6 cellular contexts compared by ENCODE assay signal in the genomic region with DNA sequence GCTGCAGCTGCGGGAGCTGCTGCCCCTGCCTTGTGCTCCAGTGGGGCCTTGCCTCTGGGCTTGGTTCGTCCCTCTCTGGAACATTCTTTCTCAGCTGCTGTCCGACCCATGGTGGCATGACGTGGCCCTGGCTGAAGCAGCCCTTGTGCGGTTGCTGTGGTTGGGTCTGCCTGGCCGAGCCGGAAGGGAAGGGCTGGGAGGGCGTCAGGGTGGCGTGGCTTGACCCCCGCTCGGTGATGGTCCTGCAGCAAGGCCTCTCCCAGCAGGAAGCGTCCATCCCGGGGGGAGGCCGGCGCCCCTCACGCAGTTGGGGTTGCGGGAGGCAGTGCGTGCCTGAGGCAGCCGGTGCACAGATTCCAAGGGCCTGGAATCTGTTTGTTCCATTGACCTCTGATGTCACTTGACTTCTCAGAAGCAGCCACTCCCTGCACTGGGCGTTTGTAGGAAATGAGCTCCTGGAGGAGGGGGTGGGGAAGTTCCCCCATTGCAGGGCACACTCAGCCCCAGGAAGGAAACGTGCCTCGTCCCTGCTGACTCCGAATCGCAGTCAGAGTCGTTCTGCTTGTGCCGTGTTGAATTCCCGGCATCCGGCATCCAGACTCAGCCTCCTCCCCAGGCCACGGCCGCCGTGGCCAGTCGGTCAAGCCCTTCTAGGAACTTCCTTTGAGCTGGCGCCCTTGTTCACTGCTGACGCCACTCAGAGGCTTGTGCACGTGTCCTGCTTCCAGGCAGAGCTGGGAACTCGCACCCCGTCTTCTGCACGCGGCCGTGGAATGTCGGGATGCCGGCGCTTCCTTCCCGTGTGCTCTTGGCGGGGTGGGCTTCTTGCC. TPM values are rescaled to one million over a fixed set of nuclear protein-coding genes. Genes with fewer than 3 reads are reported as not detected.
A peak's percentile ranks its signal among the peaks of the same experiment; 100 is the strongest.
DNase-seq lines count a peak whose midpoint lies in the region; ATAC-seq lines count a peak whose summit lies in the region.

No MANE protein-coding gene starts in this region.

- peak overlapping the region; percentile 98 for H4K91ac ChIP-seq in mesenchymal stem cell (ENCODE audit: low read length)

- H2BK5ac ChIP-seq in mesenchymal stem cell (ENCODE audit: low read depth, low read length, poor library complexity, severe bottlenecking) = peak overlapping the region; percentile 26

- H2BK15ac ChIP-seq in mesenchymal stem cell (ENCODE audit: low read depth, poor library complexity, severe bottlenecking) = peak overlapping the region; percentile 98

- peak overlapping the region; percentile 4 for H3K4me3 Mint-ChIP-seq in activated naive CD8-positive, alpha-beta T cell treated with anti-CD3 and anti-CD28 coated beads for 36 hours

- H3K9me3 ChIP-seq in mesenchymal stem cell (ENCODE audit: control insufficient read depth, low read length) = no peaks in the 10 kb centered on the region

- in situ Hi-C loops in Caki2 (cut with HindIII; ENCODE audit: low pct_unique_long_range_greater_than_20kb, low sequenced_read_pairs) = no loop called here

- H2AK5ac ChIP-seq in mesenchymal stem cell (ENCODE audit: low read length, severe bottlenecking) = peak overlapping the region; percentile 84

- no peaks in the 10 kb centered on the region for H3K27me3 Mint-ChIP-seq in activated naive CD8-positive, alpha-beta T cell treated with anti-CD3 and anti-CD28 coated beads for 36 hours

- 36% methylated on average over 44 of the region's 45 CpGs for WGBS in mesenchymal stem cell

- no peak overlapping the region for H3K4me3 ChIP-seq in mesenchymal stem cell (ENCODE audit: insufficient read depth in 1 of 2, low read depth in 1 of 2, low read length in 2 of 2)

- peak overlapping the region in 1 of 2 experiments; percentile 46 for H3K23ac ChIP-seq in mesenchymal stem cell (ENCODE audit: low read length in 2 of 2)

- no peaks in the 10 kb centered on the region for H3K9me3 Mint-ChIP-seq in activated naive CD8-positive, alpha-beta T cell treated with anti-CD3 and anti-CD28 coated beads for 36 hours

- peaks cover 3% of the 10 kb centered on the region for H3K36me3 Mint-ChIP-seq in activated naive CD8-positive, alpha-beta T cell treated with anti-CD3 and anti-CD28 coated beads for 36 hours

- peak overlapping the region; percentile 76 for H3K9ac ChIP-seq in mesenchymal stem cell (ENCODE audit: low read length)

- H3K4me1 Mint-ChIP-seq in activated naive CD8-positive, alpha-beta T cell treated with anti-CD3 and anti-CD28 coated beads for 36 hours = peaks cover 5% of the 10 kb centered on the region

- H3K27ac ChIP-seq in mesenchymal stem cell (ENCODE audit: low read length, poor library complexity, severe bottlenecking) = peak overlapping the region; percentile 88

- peak overlapping the region; percentile 96 for H2BK12ac ChIP-seq in mesenchymal stem cell (ENCODE audit: low read length in 2 of 2)

- no peaks in the 10 kb centered on the region for H3K27me3 ChIP-seq in mesenchymal stem cell (ENCODE audit: control insufficient read depth in 1 of 2, insufficient read depth in 1 of 2, low read length in 2 of 2)

- H3K4me2 ChIP-seq in mesenchymal stem cell (ENCODE audit: low read length, poor library complexity, severe bottlenecking) = no peak overlapping the region

- peaks cover 4% of the 10 kb centered on the region for H3K79me1 ChIP-seq in mesenchymal stem cell (replicated peaks; ENCODE audit: low read length, poor library complexity, severe bottlenecking)

- H3K4me1 ChIP-seq in mesenchymal stem cell (ENCODE audit: control insufficient read depth, insufficient read depth, low read depth, low read length) = peaks cover 52% of the 10 kb centered on the region

- no peak for ATAC-seq in GM19023 (IDR thresholded peaks at IDR 0.05; ENCODE audit: unreplicated experiment)

- peak overlapping the region; percentile 60 for H3K27ac Mint-ChIP-seq in activated naive CD8-positive, alpha-beta T cell treated with anti-CD3 and anti-CD28 coated beads for 36 hours

- H4K8ac ChIP-seq in mesenchymal stem cell (ENCODE audit: low read length) = peak overlapping the region; percentile 96

- H2BK120ac ChIP-seq in mesenchymal stem cell (ENCODE audit: low read depth, low read length) = peak overlapping the region; percentile 83

- DNase-seq in Caki2 (ENCODE audit: low read depth) (peak; percentile 75), mesenchymal stem cell (peak; percentile 96), DMS153 (lab: John Stamatoyannopoulos, UW) (no peak), glomerular visceral epithelial cell (ENCODE audit: extremely low spot score) (no peak)
- DNase-seq in activated naive CD8-positive, alpha-beta T cell treated with anti-CD3 and anti-CD28 coated beads for 36 hours = peak; percentile 52

- peak overlapping the region; percentile 8 for H2AFZ ChIP-seq in mesenchymal stem cell (ENCODE audit: low read depth, low read length)

- H3K4ac ChIP-seq in mesenchymal stem cell (ENCODE audit: low read depth in 1 of 2, low read length in 2 of 2) = peak overlapping the region; percentile 69 to 87

- peaks cover under 1 to 34% of the 10 kb centered on the region in 2 experiments for H3K36me3 ChIP-seq in mesenchymal stem cell (ENCODE audit: control insufficient read depth in 1 of 2, insufficient read depth in 2 of 2, low read depth in 1 of 2, low read length in 2 of 2)

- peak overlapping the region in 1 of 2 experiments; percentile 73 for H3K14ac ChIP-seq in mesenchymal stem cell (ENCODE audit: low read length in 2 of 2)

- H3K18ac ChIP-seq in mesenchymal stem cell (ENCODE audit: low read depth in 1 of 2, low read length in 2 of 2) = peak overlapping the region; percentile 91 to 93

RNA-seq across cellular contexts. Expression of a gene that starts 9.7 kb away (rescaled TPM):
- total RNA-seq in Caki2 (2014; rRNA removed; shearing (Covaris generic); ENCODE audit: low replicate concordance) = 1.5 TPM in 1 of 2 replicates, not detected in the other
- not detected for total RNA-seq in activated naive CD8-positive, alpha-beta T cell treated with anti-CD3 and anti-CD28 coated beads for 36 hours
- 23.7 TPM for polyA plus RNA-seq in mesenchymal stem cell (2013, experiment 1 of 2)
- 23.9 TPM for polyA plus RNA-seq in mesenchymal stem cell (2013, experiment 2 of 2)

RNA-seq across cellular contexts. Expression of a gene that starts 21.1 kb away (rescaled TPM):
- total RNA-seq in Caki2 (2014; rRNA removed; shearing (Covaris generic); ENCODE audit: low replicate concordance) = 57.0 and 69.7 TPM in 2 replicates
- total RNA-seq in activated naive CD8-positive, alpha-beta T cell treated with anti-CD3 and anti-CD28 coated beads for 36 hours = 10 to 100 TPM; 49.5 to 50.1 TPM
- polyA plus RNA-seq in mesenchymal stem cell (2013, experiment 1 of 2) = 13.5 TPM
- polyA plus RNA-seq in mesenchymal stem cell (2013, experiment 2 of 2) = 14.0 TPM

RNA-seq across cellular contexts. Expression of a gene that starts 21.1 kb away (rescaled TPM):
- 44.3 and 49.9 TPM in 2 replicates for total RNA-seq in Caki2 (2014; rRNA removed; shearing (Covaris generic); ENCODE audit: low replicate concordance)
- total RNA-seq in activated naive CD8-positive, alpha-beta T cell treated with anti-CD3 and anti-CD28 coated beads for 36 hours = 10 to 100 TPM; 22.0 to 22.1 TPM
- 11.5 TPM for polyA plus RNA-seq in mesenchymal stem cell (2013, experiment 1 of 2)
- polyA plus RNA-seq in mesenchymal stem cell (2013, experiment 2 of 2) = 11.8 TPM

RNA-seq across cellular contexts. Expression of a gene that starts 28.6 kb away (rescaled TPM):
- 12.5 and 13.6 TPM in 2 replicates for total RNA-seq in Caki2 (2014; rRNA removed; shearing (Covaris generic); ENCODE audit: low replicate concordance)
- total RNA-seq in activated naive CD8-positive, alpha-beta T cell treated with anti-CD3 and anti-CD28 coated beads for 36 hours = 10 to 100 TPM; 43.9 to 44.8 TPM
- polyA plus RNA-seq in mesenchymal stem cell (2013, experiment 1 of 2) = 9.2 TPM
- polyA plus RNA-seq in mesenchymal stem cell (2013, experiment 2 of 2) = 9.3 TPM

RNA-seq across cellular contexts. Expression of a gene that starts 33.5 kb away (rescaled TPM):
- 70.6 and 73.0 TPM in 2 replicates for total RNA-seq in Caki2 (2014; rRNA removed; shearing (Covaris generic); ENCODE audit: low replicate concordance)
- 10 to 100 TPM; 10.2 to 11.7 TPM for total RNA-seq in activated naive CD8-positive, alpha-beta T cell treated with anti-CD3 and anti-CD28 coated beads for 36 hours
- 11.7 TPM for polyA plus RNA-seq in mesenchymal stem cell (2013, experiment 1 of 2)
- polyA plus RNA-seq in mesenchymal stem cell (2013, experiment 2 of 2) = 12.0 TPM

Comparison
In these comparisons a context has a peak if more than half of its experiments do, and no peak if none do; other contexts are left out.
1. DNase-seq: peak in Caki2 (single experiment), activated naive CD8-positive, alpha-beta T cell treated with anti-CD3 and anti-CD28 coated beads for 36 hours (single experiment) and mesenchymal stem cell (single experiment); none in DMS153 (single experiment) and glomerular visceral epithelial cell (single experiment).